In genomic region chr6:116278478-116278822, GRCh38 we compare ENCODE assay signal across 8 cellular contexts. TPM values are rescaled to one million over a fixed set of nuclear protein-coding genes. Genes with fewer than 3 reads are reported as not detected.
DNase-seq lines count a peak whose midpoint lies in the region; ATAC-seq and TF ChIP-seq lines count a peak whose summit lies in the region.

No MANE protein-coding gene starts in this region.

- DNase-seq in MG63 (no peak), coronary artery (ENCODE audit: low spot score) (no peak), pons (ENCODE audit: low spot score) (no peak), NCI-H1436 (lab: John Stamatoyannopoulos, UW) (no peak)
- DNase-seq in activated CD8-positive, alpha-beta memory T cell treated with anti-CD3 and anti-CD28 coated beads, Interleukin-2, amount 50 U/mL, for 4 hours, result no peak

- no peaks in the 10 kb centered on the region for H3K9me3 Mint-ChIP-seq in nephron

- peaks cover 60% of the 10 kb centered on the region for H3K4me1 Mint-ChIP-seq in nephron

- H3K36me3 Mint-ChIP-seq in nephron (ENCODE audit: low read depth), result peaks cover 41% of the 10 kb centered on the region

- ATAC-seq in HG03095 (IDR thresholded peaks at IDR 0.05; ENCODE audit: unreplicated experiment), result no peak

- peak overlapping the region; percentile 97 for H3K9ac ChIP-seq in BLaER1

- no peak for TF ChIP-seq CTCF in coronary artery (IDR thresholded peaks at IDR 0.05)
- no peak for TF ChIP-seq CTCF in nephron (IDR thresholded peaks at IDR 0.05; ENCODE audit: unreplicated experiment in 3 of 3)

- H4K20me1 ChIP-seq in BLaER1, result peaks cover 57% of the 10 kb centered on the region

- peak overlapping the region; percentile 95 for H3K4me2 ChIP-seq in BLaER1

- H3K36me3 ChIP-seq in BLaER1 (peaks cover 23% of the 10 kb centered on the region), MG63 (peaks cover 29% of the 10 kb centered on the region)

- peak overlapping the region; percentile 99 to 100 (median 100) for H3K27ac Mint-ChIP-seq in nephron

- H3K9me3 ChIP-seq in BLaER1, result no peaks in the 10 kb centered on the region
- H3K9me3 ChIP-seq in MG63, result no peaks in the 10 kb centered on the region

- H3K4me3 ChIP-seq in BLaER1, result peak overlapping the region; percentile 93
- peak overlapping the region; percentile 91 for H3K4me3 ChIP-seq in MG63
- peak overlapping the region; percentile 97 for H3K4me3 ChIP-seq in coronary artery

- H3K27ac ChIP-seq in BLaER1 (peak overlapping the region; percentile 97), coronary artery (peak overlapping the region; percentile 97 to 99)

- peaks cover 53% of the 10 kb centered on the region for H3K4me1 ChIP-seq in BLaER1

- no peaks in the 10 kb centered on the region for H3K27me3 ChIP-seq in BLaER1
- no peaks in the 10 kb centered on the region for H3K27me3 ChIP-seq in MG63

- no peaks in the 10 kb centered on the region for H3K27me3 Mint-ChIP-seq in nephron (ENCODE audit: low read depth)

- peak overlapping the region; percentile 96 to 100 (median 100) for H3K4me3 Mint-ChIP-seq in nephron

RNA-seq across cellular contexts. Expression of gene TSPYL1, which starts 1.3 kb away (rescaled TPM):
- total RNA-seq in MG63 (2014; rRNA removed; shearing (Covaris generic); ENCODE audit: low replicate concordance), result 61.4 and 81.3 TPM in 2 replicates

RNA-seq across cellular contexts. Expression of gene TSPYL4, which starts 24.6 kb away (rescaled TPM):
- total RNA-seq in MG63 (2014; rRNA removed; shearing (Covaris generic); ENCODE audit: low replicate concordance), result 6.6 and 6.8 TPM in 2 replicates
